ENCODE assay signal across 8 cellular contexts in genomic region chr11:66616379-66617147, GRCh38. TPM values are rescaled to one million over a fixed set of nuclear protein-coding genes. Genes with fewer than 3 reads are reported as not detected.
DNase-seq lines count a peak whose midpoint lies in the region; ATAC-seq lines count a peak whose summit lies in the region.

TSS of gene RBM14 (plus strand) at chr11:66616630. CDS start at chr11:66616721, 91 bp downstream.

- H3K4me1 Mint-ChIP-seq in CD8-positive, alpha-beta memory T cell: peaks cover 44 to 61% (median 47%) of the 10 kb centered on the region in 3 donors

- POLR2A ChIA-PET in CD8-positive, alpha-beta memory T cell (lab: Charles Lee): interaction anchor here (0.5 to 4.6 kb wide), 18 partner anchors 9 to 345 kb away, joined by 3 to 153 read pairs (median 4); partner anchors contain the start of genes ACTN3, BBS1, CCDC87 and CCS

- peaks cover 41% of the 10 kb centered on the region for H3K4me1 ChIP-seq in CD8-positive, alpha-beta memory T cell (ENCODE audit: insufficient read depth, low read length)

- H3K9me3 ChIP-seq in CD8-positive, alpha-beta memory T cell (ENCODE audit: low read length): no peaks in the 10 kb centered on the region

- H3K4me3 ChIP-seq in CD8-positive, alpha-beta memory T cell (ENCODE audit: low read length): peak within 1 kb of the TSS; percentile 99

- ATAC-seq in GM19468 (IDR thresholded peaks at IDR 0.05; ENCODE audit: extremely low read depth, unreplicated experiment): peak; percentile 82

- H3K36me3 Mint-ChIP-seq in CD8-positive, alpha-beta memory T cell: peaks cover 0 to 45% (median 7%) of the 10 kb centered on the region in 3 donors

- peak within 1 kb of the TSS; percentile 97 to 100 (median 99) for H3K27ac Mint-ChIP-seq in CD8-positive, alpha-beta memory T cell

- CTCF ChIA-PET in CD8-positive, alpha-beta memory T cell (lab: Charles Lee): interaction anchor here (0.6 to 2.6 kb wide), 8 partner anchors 8 to 227 kb away, joined by 3 to 20 read pairs (median 4); partner anchors contain the start of genes RBM4, RBM4B and RCE1

- H3K27me3 ChIP-seq in CD8-positive, alpha-beta memory T cell (ENCODE audit: insufficient read depth, low read length, poor library complexity, severe bottlenecking): no peaks in the 10 kb centered on the region

- H3K4me3 Mint-ChIP-seq in CD8-positive, alpha-beta memory T cell: peak within 1 kb of the TSS; percentile 97 to 99 (median 98)

- peaks cover 9% of the 10 kb centered on the region for H3K36me3 ChIP-seq in CD8-positive, alpha-beta memory T cell (ENCODE audit: insufficient read depth, low read length)

- H3K27ac ChIP-seq in CD8-positive, alpha-beta memory T cell (ENCODE audit: low read depth, low read length): peak within 1 kb of the TSS; percentile 100

- no peaks in the 10 kb centered on the region for H3K9me3 Mint-ChIP-seq in CD8-positive, alpha-beta memory T cell

- DNase-seq in CD8-positive, alpha-beta memory T cell: peak; percentile 97 to 99 (median 98)
- DNase-seq in HS-5 (ENCODE audit: low read depth) (peak; percentile 97), lung microvascular endothelial cell (ENCODE audit: low read depth in 2 of 2) (peak; percentile 99)
- peak; percentile 99 for DNase-seq in NK-92 treated with Interleukin-12 subunit alpha and Interleukin-12 subunit beta, amount 100 ng/mL, for 24 hours (lab: John Stamatoyannopoulos, UW)
- DNase-seq in activated CD8-positive, alpha-beta memory T cell treated with anti-CD3 and anti-CD28 coated beads for 24 hours: peak; percentile 99
- peak; percentile 97 for DNase-seq in effector CD8-positive, alpha-beta T cell (lab: John Stamatoyannopoulos, UW)
- peak; percentile 97 to 98 (median 97) for DNase-seq in stimulated activated CD4-positive, alpha-beta T cell treated with anti-CD3 and anti-CD28 coated beads, TNF-alpha, amount 100 ng/mL, for 48 hours (ENCODE audit: low read depth in 3 of 3)

- peaks cover 0 to 4% of the 10 kb centered on the region in 2 donors for H3K27me3 Mint-ChIP-seq in CD8-positive, alpha-beta memory T cell

RNA-seq across cellular contexts. Expression of gene RBM14, which starts in this region (rescaled TPM):
- 100 to 1,000 TPM; 152 to 165 TPM for total RNA-seq in CD8-positive, alpha-beta memory T cell
- 87.9 TPM for polyA plus RNA-seq in CD8-positive, alpha-beta memory T cell
- total RNA-seq in lung microvascular endothelial cell: 12.9 and 15.1 TPM in 2 replicates

Comparison
In these comparisons a context has a peak if more than half of its experiments do, and no peak if none do; other contexts are left out.
1. Peak in every context shown above with its lines: DNase-seq, ATAC-seq, H3K4me3 ChIP-seq and H3K27ac ChIP-seq.